1 cellular context compared by ENCODE assay signal in the genomic region with DNA sequence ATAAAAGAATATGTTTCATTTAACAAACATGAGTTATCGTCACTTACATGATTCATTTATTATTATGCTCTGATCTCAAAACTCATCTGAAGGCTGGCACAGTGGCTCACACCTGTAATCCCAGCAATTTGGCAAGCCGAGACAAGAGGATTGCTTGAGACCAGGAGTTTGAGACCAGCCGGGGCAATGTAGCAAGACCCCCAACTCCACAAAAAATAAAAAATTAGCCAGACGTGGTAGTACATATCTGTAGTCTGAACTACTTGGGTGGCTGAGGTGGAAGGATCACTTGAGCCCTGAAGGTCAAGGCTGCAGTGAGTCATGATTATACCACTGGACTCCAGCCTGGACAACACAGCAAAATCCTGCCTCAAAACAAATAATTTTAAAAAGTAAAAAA.
TF ChIP-seq lines count a peak whose summit lies in the region.

No MANE protein-coding gene starts in this region.

TF ChIP-seq in K562, 482 proteins besides CTCF, POLR2A, EP300 and RAD21 (continued from another document):
- TF ChIP-seq, protein P1, sequence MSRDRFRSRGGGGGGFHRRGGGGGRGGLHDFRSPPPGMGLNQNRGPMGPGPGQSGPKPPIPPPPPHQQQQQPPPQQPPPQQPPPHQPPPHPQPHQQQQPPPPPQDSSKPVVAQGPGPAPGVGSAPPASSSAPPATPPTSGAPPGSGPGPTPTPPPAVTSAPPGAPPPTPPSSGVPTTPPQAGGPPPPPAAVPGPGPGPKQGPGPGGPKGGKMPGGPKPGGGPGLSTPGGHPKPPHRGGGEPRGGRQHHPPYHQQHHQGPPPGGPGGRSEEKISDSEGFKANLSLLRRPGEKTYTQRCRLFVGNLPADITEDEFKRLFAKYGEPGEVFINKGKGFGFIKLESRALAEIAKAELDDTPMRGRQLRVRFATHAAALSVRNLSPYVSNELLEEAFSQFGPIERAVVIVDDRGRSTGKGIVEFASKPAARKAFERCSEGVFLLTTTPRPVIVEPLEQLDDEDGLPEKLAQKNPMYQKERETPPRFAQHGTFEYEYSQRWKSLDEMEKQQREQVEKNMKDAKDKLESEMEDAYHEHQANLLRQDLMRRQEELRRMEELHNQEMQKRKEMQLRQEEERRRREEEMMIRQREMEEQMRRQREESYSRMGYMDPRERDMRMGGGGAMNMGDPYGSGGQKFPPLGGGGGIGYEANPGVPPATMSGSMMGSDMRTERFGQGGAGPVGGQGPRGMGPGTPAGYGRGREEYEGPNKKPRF (IDR thresholded peaks at IDR 0.05; ENCODE audit: low read depth, low read length): no peak
- no peak for TF ChIP-seq NCOR1 (IDR thresholded peaks at IDR 0.05)
- TF ChIP-seq, protein P2, sequence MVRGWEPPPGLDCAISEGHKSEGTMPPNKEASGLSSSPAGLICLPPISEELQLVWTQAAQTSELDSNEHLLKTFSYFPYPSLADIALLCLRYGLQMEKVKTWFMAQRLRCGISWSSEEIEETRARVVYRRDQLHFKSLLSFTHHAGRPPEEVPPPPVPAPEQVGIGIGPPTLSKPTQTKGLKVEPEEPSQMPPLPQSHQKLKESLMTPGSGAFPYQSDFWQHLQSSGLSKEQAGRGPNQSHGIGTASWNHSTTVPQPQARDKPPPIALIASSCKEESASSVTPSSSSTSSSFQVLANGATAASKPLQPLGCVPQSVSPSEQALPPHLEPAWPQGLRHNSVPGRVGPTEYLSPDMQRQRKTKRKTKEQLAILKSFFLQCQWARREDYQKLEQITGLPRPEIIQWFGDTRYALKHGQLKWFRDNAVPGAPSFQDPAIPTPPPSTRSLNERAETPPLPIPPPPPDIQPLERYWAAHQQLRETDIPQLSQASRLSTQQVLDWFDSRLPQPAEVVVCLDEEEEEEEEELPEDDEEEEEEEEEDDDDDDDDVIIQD (CRISPR knock-in tag; IDR thresholded peaks at IDR 0.05): no peak
- no peak for TF ChIP-seq VEZF1 (CRISPR knock-in tag; IDR thresholded peaks at IDR 0.05)
- TF ChIP-seq ZNF263 (CRISPR knock-in tag; IDR thresholded peaks at IDR 0.05; ENCODE audit: borderline replicate concordance): no peak
- TF ChIP-seq, protein P3, sequence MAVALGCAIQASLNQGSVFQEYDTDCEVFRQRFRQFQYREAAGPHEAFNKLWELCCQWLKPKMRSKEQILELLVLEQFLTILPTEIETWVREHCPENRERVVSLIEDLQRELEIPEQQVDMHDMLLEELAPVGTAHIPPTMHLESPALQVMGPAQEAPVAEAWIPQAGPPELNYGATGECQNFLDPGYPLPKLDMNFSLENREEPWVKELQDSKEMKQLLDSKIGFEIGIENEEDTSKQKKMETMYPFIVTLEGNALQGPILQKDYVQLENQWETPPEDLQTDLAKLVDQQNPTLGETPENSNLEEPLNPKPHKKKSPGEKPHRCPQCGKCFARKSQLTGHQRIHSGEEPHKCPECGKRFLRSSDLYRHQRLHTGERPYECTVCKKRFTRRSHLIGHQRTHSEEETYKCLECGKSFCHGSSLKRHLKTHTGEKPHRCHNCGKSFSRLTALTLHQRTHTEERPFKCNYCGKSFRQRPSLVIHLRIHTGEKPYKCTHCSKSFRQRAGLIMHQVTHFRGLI (CRISPR knock-in tag; IDR thresholded peaks at IDR 0.05): no peak
- no peak for TF ChIP-seq ZNF184 (CRISPR knock-in tag; IDR thresholded peaks at IDR 0.05)
- peak in 1 of 3 experiments; percentile 78; a peak in 1 of 6 replicates for TF ChIP-seq ZBTB11 (CRISPR knock-in tag; IDR thresholded peaks at IDR 0.05)
- TF ChIP-seq ZNF121 (CRISPR knock-in tag; conservative IDR thresholded peaks at IDR 0.05): 0 out of 2 replicates have a peak, but pooled peaks have one; percentile 38
